In genomic region chr21:30326390-30326789, GRCh38 we compare ENCODE assay signal across 11 cellular contexts.
"Had no signal": no experiment of that assay in that cellular context is flagged by ENCODE, and none has a peak within 500 bp of the region (broad histone marks: within the 10 kb centered on the region; RNA-seq: fewer than 3 reads in every experiment).

No MANE protein-coding gene starts in this region.

- H3K36me3 ChIP-seq: adrenal gland, ascending aorta, brain microvascular endothelial cell, breast epithelium, cardiac muscle cell had no signal

- H3K27ac ChIP-seq: adrenal gland, ascending aorta, body of pancreas, brain microvascular endothelial cell, breast epithelium, cardiac muscle cell had no signal

- H3K4me3 ChIP-seq: adrenal gland, ascending aorta, body of pancreas, breast epithelium, cardiac muscle cell had no signal

- ATAC-seq: activated naive CD4-positive, alpha-beta T cell treated with anti-CD3 and anti-CD28 coated beads, Interleukin-2, amount 50 U/mL, for 72 hours; activated naive CD8-positive, alpha-beta T cell treated with anti-CD3 and anti-CD28 coated beads, Interleukin-2, amount 50 U/mL, for 24 hours; activated T-cell treated with anti-CD3 and anti-CD28 coated beads, Interleukin-2, amount 50 U/mL, for 4 hours; activated T-cell treated with anti-CD3 and anti-CD28 coated beads, Interleukin-2, amount 50 U/mL, for 72 hours; activated T-helper 17 cell treated with anti-CD3 and anti-CD28 coated beads, Interleukin-2, amount 50 U/mL, for 72 hours; body of pancreas had no signal

- H3K9me3 ChIP-seq: adrenal gland, ascending aorta, body of pancreas, breast epithelium had no signal

- H3K4me1 ChIP-seq: adrenal gland, ascending aorta, body of pancreas, breast epithelium had no signal
